26 cellular contexts compared by ENCODE assay signal in the genomic region with DNA sequence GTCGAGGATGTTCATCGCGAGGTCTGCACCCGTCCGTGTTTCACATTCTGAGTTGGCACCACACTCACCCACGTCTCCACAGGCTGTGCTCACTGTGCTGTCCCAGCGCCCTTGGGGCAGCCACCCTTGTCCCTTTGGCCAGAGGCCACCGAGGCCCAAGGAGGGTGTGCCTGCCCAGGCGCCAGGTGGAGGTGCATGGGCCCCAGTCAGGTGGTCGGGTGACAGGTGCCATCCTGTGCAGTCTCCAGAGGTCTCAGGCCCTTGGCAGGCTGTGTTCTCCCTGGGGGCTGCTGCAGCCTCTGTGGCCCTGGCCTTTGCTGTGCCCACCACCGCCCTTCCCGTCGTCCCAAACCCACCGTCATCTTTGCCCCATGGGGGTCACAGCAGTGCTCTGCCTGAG. TPM values are rescaled to one million over a fixed set of nuclear protein-coding genes. Genes with fewer than 3 reads are reported as not detected.
"Had no signal": no experiment of that assay in that cellular context is flagged by ENCODE, and none has a peak within 500 bp of the region (broad histone marks: within the 10 kb centered on the region; RNA-seq: fewer than 3 reads in every experiment).

No MANE protein-coding gene starts in this region.

- H3K27ac ChIP-seq: esophagus squamous epithelium, neutrophil, pancreas, stomach, thyroid gland had no signal

- ATAC-seq: effector memory CD8-positive, alpha-beta T cell; natural killer cell; pancreas; sciatic nerve; stimulated activated effector memory CD8-positive, alpha-beta T cell treated with anti-CD3 and anti-CD28 coated beads, Interleukin-12 subunit alpha, Interleukin-12 subunit beta, amount 100 ng/mL, for 72 hours had no signal

- H3K9me3 Mint-ChIP-seq: effector memory CD8-positive, alpha-beta T cell; memory B cell; natural killer cell; stimulated activated effector memory CD8-positive, alpha-beta T cell treated with anti-CD3 and anti-CD28 coated beads, Interleukin-12 subunit alpha, Interleukin-12 subunit beta, amount 100 ng/mL, for 72 hours had no signal

- H3K27me3 Mint-ChIP-seq: effector memory CD8-positive, alpha-beta T cell; memory B cell had no signal

- H3K27ac Mint-ChIP-seq: effector memory CD8-positive, alpha-beta T cell; memory B cell; natural killer cell; stimulated activated effector memory CD8-positive, alpha-beta T cell treated with anti-CD3 and anti-CD28 coated beads, Interleukin-12 subunit alpha, Interleukin-12 subunit beta, amount 100 ng/mL, for 72 hours had no signal

- H3K4me3 ChIP-seq: esophagus squamous epithelium, lung, pancreas, smooth muscle cell, stomach, thyroid gland had no signal

- H3K9me3 ChIP-seq: esophagus squamous epithelium, neutrophil, pancreas, stomach, thyroid gland had no signal

- H3K27me3 ChIP-seq: esophagus squamous epithelium, neutrophil, pancreas, stomach, thyroid gland had no signal

- H3K4me1 ChIP-seq: esophagus squamous epithelium, pancreas, stomach, thyroid gland had no signal

- H3K36me3 Mint-ChIP-seq: natural killer cell had no signal

- H3K4me2 ChIP-seq: smooth muscle cell had no signal

- H3K4me3 Mint-ChIP-seq: effector memory CD8-positive, alpha-beta T cell; memory B cell; natural killer cell; stimulated activated effector memory CD8-positive, alpha-beta T cell treated with anti-CD3 and anti-CD28 coated beads, Interleukin-12 subunit alpha, Interleukin-12 subunit beta, amount 100 ng/mL, for 72 hours had no signal

- DNase-seq: cortex of kidney; effector memory CD8-positive, alpha-beta T cell; erythroblast; esophagus squamous epithelium; natural killer cell; retina; stimulated activated CD4-positive, alpha-beta T cell treated with anti-CD3 and anti-CD28 coated beads, Interleukin-12 subunit alpha, Interleukin-12 subunit beta, amount 100 ng/mL, for 4 hours; stimulated activated CD4-positive, alpha-beta T cell treated with anti-CD3 and anti-CD28 coated beads, Interleukin-2, amount 100 ng/mL, for 24 hours; stimulated activated CD4-positive, alpha-beta T cell treated with anti-CD3 and anti-CD28 coated beads, Interleukin-4, amount 100 ng/mL, for 24 hours; stimulated activated naive CD4-positive, alpha-beta T cell treated with Interleukin-2 at 50 U/mL for 16 hours; stomach; thyroid gland; trophoblast cell had no signal

RNA-seq across cellular contexts. Expression of gene GRIN1, which starts 39.7 kb away (rescaled TPM):
- total RNA-seq: dermis microvascular lymphatic vessel endothelial cell, liver, mononuclear cell, natural killer cell, omental fat pad, posterior vena cava, sciatic nerve, smooth muscle cell, subcutaneous adipose tissue, thyroid gland had no signal
- polyA plus RNA-seq: smooth muscle cell had no signal
